1 cellular context compared by ENCODE assay signal in genomic region chr2:81483254-81483653, GRCh38.
TF ChIP-seq lines count a peak whose summit lies in the region.

No MANE protein-coding gene starts in this region.

TF ChIP-seq in K562, 482 proteins besides CTCF, POLR2A, EP300 and RAD21 (continued from another document):
- TF ChIP-seq, protein P1, sequence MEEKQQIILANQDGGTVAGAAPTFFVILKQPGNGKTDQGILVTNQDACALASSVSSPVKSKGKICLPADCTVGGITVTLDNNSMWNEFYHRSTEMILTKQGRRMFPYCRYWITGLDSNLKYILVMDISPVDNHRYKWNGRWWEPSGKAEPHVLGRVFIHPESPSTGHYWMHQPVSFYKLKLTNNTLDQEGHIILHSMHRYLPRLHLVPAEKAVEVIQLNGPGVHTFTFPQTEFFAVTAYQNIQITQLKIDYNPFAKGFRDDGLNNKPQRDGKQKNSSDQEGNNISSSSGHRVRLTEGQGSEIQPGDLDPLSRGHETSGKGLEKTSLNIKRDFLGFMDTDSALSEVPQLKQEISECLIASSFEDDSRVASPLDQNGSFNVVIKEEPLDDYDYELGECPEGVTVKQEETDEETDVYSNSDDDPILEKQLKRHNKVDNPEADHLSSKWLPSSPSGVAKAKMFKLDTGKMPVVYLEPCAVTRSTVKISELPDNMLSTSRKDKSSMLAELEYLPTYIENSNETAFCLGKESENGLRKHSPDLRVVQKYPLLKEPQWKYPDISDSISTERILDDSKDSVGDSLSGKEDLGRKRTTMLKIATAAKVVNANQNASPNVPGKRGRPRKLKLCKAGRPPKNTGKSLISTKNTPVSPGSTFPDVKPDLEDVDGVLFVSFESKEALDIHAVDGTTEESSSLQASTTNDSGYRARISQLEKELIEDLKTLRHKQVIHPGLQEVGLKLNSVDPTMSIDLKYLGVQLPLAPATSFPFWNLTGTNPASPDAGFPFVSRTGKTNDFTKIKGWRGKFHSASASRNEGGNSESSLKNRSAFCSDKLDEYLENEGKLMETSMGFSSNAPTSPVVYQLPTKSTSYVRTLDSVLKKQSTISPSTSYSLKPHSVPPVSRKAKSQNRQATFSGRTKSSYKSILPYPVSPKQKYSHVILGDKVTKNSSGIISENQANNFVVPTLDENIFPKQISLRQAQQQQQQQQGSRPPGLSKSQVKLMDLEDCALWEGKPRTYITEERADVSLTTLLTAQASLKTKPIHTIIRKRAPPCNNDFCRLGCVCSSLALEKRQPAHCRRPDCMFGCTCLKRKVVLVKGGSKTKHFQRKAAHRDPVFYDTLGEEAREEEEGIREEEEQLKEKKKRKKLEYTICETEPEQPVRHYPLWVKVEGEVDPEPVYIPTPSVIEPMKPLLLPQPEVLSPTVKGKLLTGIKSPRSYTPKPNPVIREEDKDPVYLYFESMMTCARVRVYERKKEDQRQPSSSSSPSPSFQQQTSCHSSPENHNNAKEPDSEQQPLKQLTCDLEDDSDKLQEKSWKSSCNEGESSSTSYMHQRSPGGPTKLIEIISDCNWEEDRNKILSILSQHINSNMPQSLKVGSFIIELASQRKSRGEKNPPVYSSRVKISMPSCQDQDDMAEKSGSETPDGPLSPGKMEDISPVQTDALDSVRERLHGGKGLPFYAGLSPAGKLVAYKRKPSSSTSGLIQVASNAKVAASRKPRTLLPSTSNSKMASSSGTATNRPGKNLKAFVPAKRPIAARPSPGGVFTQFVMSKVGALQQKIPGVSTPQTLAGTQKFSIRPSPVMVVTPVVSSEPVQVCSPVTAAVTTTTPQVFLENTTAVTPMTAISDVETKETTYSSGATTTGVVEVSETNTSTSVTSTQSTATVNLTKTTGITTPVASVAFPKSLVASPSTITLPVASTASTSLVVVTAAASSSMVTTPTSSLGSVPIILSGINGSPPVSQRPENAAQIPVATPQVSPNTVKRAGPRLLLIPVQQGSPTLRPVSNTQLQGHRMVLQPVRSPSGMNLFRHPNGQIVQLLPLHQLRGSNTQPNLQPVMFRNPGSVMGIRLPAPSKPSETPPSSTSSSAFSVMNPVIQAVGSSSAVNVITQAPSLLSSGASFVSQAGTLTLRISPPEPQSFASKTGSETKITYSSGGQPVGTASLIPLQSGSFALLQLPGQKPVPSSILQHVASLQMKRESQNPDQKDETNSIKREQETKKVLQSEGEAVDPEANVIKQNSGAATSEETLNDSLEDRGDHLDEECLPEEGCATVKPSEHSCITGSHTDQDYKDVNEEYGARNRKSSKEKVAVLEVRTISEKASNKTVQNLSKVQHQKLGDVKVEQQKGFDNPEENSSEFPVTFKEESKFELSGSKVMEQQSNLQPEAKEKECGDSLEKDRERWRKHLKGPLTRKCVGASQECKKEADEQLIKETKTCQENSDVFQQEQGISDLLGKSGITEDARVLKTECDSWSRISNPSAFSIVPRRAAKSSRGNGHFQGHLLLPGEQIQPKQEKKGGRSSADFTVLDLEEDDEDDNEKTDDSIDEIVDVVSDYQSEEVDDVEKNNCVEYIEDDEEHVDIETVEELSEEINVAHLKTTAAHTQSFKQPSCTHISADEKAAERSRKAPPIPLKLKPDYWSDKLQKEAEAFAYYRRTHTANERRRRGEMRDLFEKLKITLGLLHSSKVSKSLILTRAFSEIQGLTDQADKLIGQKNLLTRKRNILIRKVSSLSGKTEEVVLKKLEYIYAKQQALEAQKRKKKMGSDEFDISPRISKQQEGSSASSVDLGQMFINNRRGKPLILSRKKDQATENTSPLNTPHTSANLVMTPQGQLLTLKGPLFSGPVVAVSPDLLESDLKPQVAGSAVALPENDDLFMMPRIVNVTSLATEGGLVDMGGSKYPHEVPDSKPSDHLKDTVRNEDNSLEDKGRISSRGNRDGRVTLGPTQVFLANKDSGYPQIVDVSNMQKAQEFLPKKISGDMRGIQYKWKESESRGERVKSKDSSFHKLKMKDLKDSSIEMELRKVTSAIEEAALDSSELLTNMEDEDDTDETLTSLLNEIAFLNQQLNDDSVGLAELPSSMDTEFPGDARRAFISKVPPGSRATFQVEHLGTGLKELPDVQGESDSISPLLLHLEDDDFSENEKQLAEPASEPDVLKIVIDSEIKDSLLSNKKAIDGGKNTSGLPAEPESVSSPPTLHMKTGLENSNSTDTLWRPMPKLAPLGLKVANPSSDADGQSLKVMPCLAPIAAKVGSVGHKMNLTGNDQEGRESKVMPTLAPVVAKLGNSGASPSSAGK (IDR thresholded peaks at IDR 0.05) = peak; percentile 49
- TF ChIP-seq, protein P2, sequence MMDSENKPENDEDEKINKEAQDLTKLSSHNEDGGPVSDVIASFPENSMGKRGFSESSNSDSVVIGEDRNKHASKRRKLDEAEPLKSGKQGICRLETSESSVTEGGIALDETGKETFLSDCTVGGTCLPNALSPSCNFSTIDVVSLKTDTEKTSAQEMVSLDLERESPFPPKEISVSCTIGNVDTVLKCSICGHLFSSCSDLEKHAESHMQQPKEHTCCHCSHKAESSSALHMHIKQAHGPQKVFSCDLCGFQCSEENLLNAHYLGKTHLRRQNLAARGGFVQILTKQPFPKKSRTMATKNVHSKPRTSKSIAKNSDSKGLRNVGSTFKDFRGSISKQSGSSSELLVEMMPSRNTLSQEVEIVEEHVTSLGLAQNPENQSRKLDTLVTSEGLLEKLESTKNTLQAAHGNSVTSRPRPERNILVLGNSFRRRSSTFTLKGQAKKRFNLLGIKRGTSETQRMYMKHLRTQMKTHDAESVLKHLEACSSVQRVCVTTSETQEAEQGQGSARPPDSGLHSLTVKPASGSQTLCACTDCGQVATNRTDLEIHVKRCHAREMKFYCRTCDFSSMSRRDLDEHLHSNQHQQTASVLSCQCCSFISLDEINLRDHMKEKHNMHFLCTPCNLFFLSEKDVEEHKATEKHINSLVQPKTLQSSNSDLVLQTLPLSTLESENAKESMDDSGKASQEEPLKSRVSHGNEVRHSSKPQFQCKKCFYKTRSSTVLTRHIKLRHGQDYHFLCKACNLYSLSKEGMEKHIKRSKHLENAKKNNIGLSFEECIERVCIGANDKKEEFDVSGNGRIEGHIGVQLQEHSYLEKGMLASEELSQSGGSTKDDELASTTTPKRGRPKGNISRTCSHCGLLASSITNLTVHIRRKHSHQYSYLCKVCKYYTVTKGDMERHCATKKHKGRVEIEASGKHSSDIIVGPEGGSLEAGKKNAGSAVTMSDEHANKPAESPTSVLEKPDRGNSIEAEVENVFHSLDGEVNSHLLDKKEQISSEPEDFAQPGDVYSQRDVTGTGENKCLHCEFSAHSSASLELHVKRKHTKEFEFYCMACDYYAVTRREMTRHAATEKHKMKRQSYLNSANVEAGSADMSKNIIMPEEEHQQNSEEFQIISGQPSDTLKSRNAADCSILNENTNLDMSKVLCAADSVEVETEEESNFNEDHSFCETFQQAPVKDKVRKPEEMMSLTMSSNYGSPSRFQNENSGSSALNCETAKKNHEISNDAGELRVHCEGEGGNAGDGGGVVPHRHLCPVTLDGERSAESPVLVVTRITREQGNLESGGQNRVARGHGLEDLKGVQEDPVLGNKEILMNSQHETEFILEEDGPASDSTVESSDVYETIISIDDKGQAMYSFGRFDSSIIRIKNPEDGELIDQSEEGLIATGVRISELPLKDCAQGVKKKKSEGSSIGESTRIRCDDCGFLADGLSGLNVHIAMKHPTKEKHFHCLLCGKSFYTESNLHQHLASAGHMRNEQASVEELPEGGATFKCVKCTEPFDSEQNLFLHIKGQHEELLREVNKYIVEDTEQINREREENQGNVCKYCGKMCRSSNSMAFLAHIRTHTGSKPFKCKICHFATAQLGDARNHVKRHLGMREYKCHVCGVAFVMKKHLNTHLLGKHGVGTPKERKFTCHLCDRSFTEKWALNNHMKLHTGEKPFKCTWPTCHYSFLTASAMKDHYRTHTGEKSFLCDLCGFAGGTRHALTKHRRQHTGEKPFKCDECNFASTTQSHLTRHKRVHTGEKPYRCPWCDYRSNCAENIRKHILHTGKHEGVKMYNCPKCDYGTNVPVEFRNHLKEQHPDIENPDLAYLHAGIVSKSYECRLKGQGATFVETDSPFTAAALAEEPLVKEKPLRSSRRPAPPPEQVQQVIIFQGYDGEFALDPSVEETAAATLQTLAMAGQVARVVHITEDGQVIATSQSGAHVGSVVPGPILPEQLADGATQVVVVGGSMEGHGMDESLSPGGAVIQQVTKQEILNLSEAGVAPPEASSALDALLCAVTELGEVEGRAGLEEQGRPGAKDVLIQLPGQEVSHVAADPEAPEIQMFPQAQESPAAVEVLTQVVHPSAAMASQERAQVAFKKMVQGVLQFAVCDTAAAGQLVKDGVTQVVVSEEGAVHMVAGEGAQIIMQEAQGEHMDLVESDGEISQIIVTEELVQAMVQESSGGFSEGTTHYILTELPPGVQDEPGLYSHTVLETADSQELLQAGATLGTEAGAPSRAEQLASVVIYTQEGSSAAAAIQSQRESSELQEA (IDR thresholded peaks at IDR 0.05; ENCODE audit: low read depth) = no peak
- TF ChIP-seq POLR2H (tag; IDR thresholded peaks at IDR 0.05; ENCODE audit: low read depth) (peak; percentile 43; the same call in 1 of the 2 replicates), L3MBTL2 (IDR thresholded peaks at IDR 0.05) (0 out of 2 replicates have a peak, but pooled peaks have one; percentile 14)
